Comparison of ENCODE assay signal across 8 cellular contexts in the genomic region with DNA sequence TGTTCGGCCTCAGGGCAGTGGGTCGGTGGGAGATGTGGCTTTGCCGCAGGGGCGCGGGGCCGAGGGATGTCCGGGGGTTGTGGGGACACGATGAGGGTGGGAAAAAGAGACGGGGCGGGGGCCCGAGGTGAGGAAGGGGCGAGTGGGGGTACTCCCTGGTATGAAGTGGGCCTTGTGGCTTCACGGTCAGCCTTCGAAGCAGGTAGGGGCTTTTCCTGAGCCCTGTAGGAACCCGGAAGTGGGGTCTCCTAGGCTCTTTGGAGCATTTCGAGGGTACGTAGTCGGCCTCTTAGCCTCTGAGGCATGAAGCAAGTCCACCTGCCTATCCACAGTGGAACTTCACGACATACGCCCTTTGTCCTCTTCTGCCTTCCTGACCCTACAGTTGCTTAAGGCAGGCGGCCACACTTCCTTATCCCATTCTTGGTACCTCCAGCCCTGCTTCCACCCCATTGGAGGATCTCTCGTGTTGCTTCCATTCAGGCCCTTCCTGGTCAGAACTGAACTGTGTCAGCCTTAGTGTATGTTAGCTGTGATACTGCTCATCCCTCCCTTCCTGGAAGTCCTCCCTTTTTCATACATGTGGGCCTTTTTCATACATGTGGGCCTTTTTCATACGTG. TPM values are rescaled to one million over a fixed set of nuclear protein-coding genes. Genes with fewer than 3 reads are reported as not detected.
DNase-seq lines count a peak whose midpoint lies in the region; ATAC-seq and TF ChIP-seq lines count a peak whose summit lies in the region.

No MANE protein-coding gene starts in this region.

- H3F3A ChIP-seq in OCI-LY1 (ENCODE audit: insufficient read depth, low read length) = no peaks in the 10 kb centered on the region

- no peaks in the 10 kb centered on the region for H3K27me3 ChIP-seq in OCI-LY1 (ENCODE audit: insufficient read depth, low read length)
- H3K27me3 ChIP-seq in body of pancreas = no peaks in the 10 kb centered on the region

- no peak for ATAC-seq in body of pancreas
- peak; percentile 8 for ATAC-seq in stimulated activated naive CD8-positive, alpha-beta T cell treated with anti-CD3 and anti-CD28 coated beads, Interleukin-15, Interleukin-2, amounts not matched to agents 100 U/mL and 50 U/mL, for 24 hours
- no peak for ATAC-seq in HG03457 (IDR thresholded peaks at IDR 0.05; ENCODE audit: unreplicated experiment)
- no peak for ATAC-seq in HG03135 (IDR thresholded peaks at IDR 0.05; ENCODE audit: unreplicated experiment)

- H3K9me2 ChIP-seq in OCI-LY1 (ENCODE audit: low read depth, low read length) = no peaks in the 10 kb centered on the region

- intact Hi-C loops in body of pancreas (cut with DNase I) = no loop called here

- no peak overlapping the region for H2AFZ ChIP-seq in OCI-LY1 (ENCODE audit: low read length)

- H3K4me3 ChIP-seq in OCI-LY1 (ENCODE audit: low read depth, low read length, poor library complexity, severe bottlenecking) (peak overlapping the region; percentile 93), body of pancreas (peak overlapping the region; percentile 66 to 96)

- DNase-seq in stimulated activated CD4-positive, alpha-beta T cell treated with anti-CD3 and anti-CD28 coated beads, Interleukin-4, amount 100 ng/mL, for 24 hours = peak; percentile 38
- no peak for DNase-seq in stimulated activated CD4-positive, alpha-beta T cell treated with anti-CD3 and anti-CD28 coated beads, Interleukin-12 subunit alpha, Interleukin-12 subunit beta, amount 100 ng/mL, for 4 hours
- peak in 1 of 4 donors; percentile 23 for DNase-seq in body of pancreas
- peak; percentile 68 for DNase-seq in iris pigment epithelial cell (ENCODE audit: low read depth)
- DNase-seq in stimulated activated naive CD8-positive, alpha-beta T cell treated with anti-CD3 and anti-CD28 coated beads, Interleukin-15, Interleukin-2, amounts not matched to agents 100 U/mL and 50 U/mL, for 24 hours = peak; percentile 33

- peaks cover 23% of the 10 kb centered on the region for H3K79me2 ChIP-seq in OCI-LY1 (ENCODE audit: insufficient read depth, low read length)

- H3K4me1 ChIP-seq in OCI-LY1 (ENCODE audit: insufficient read depth, low read length, severe bottlenecking) (peaks cover 33% of the 10 kb centered on the region), body of pancreas (peaks cover 31% of the 10 kb centered on the region)

- H3K4me2 ChIP-seq in OCI-LY1 (ENCODE audit: low read length) = peak overlapping the region; percentile 99

- H3K27ac ChIP-seq in OCI-LY1 (ENCODE audit: low read depth, low read length, poor library complexity, severe bottlenecking) = peak overlapping the region; percentile 83
- peak overlapping the region; percentile 75 to 96 (median 91) for H3K27ac ChIP-seq in body of pancreas

- WGBS in body of pancreas, 2 donors = 1% methylated on average over 11 to 23 of the region's 23 CpGs

- H3K9me3 ChIP-seq in OCI-LY1 (ENCODE audit: low read length) = no peaks in the 10 kb centered on the region
- no peaks in the 10 kb centered on the region for H3K9me3 ChIP-seq in body of pancreas

- H3K9ac ChIP-seq in OCI-LY1 (ENCODE audit: low read length) = peak overlapping the region; percentile 98

- H3K36me3 ChIP-seq in OCI-LY1 (ENCODE audit: insufficient read depth, low read length) (peaks cover 57% of the 10 kb centered on the region), body of pancreas (replicated peaks in 1 of 2; ENCODE audit: insufficient read depth in 1 of 2, low read depth in 2 of 2) (peaks cover 0 to 8% of the 10 kb centered on the region in 2 donors)

- no peaks in the 10 kb centered on the region for H4K20me1 ChIP-seq in OCI-LY1 (ENCODE audit: insufficient read depth, low read length)

- TF ChIP-seq CTCF in OCI-LY1 (IDR thresholded peaks at IDR 0.05; ENCODE audit: low read length) = no peak
- TF ChIP-seq CTCF in body of pancreas (IDR thresholded peaks at IDR 0.05) = peak in 1 of 7 experiments; percentile 5

- TF ChIP-seq POLR2A in body of pancreas (IDR thresholded peaks at IDR 0.05) = no peak

RNA-seq across cellular contexts. Expression of gene ARPC4, which starts 0.4 kb away (rescaled TPM):
- total RNA-seq in body of pancreas = 10 to 100 TPM; 33.6 to 57.1 TPM

RNA-seq across cellular contexts. Expression of gene TADA3, which starts 1.0 kb away (rescaled TPM):
- 10 to 100 TPM; 37.4 to 37.6 TPM for total RNA-seq in body of pancreas

RNA-seq across cellular contexts. Expression of gene TTLL3, which starts 16.8 kb away (rescaled TPM):
- total RNA-seq in body of pancreas = 10 to 100 TPM; 24.1 to 88.0 TPM

RNA-seq across cellular contexts. Expression of gene CAMK1, which starts 23.5 kb away (rescaled TPM):
- 10 to 100 TPM; 10.9 to 34.9 TPM for total RNA-seq in body of pancreas

RNA-seq across cellular contexts. Expression of gene OGG1, which starts 43.5 kb away (rescaled TPM):
- total RNA-seq in body of pancreas = 10 to 100 TPM; 18.1 to 28.3 TPM
